In the genomic region with DNA sequence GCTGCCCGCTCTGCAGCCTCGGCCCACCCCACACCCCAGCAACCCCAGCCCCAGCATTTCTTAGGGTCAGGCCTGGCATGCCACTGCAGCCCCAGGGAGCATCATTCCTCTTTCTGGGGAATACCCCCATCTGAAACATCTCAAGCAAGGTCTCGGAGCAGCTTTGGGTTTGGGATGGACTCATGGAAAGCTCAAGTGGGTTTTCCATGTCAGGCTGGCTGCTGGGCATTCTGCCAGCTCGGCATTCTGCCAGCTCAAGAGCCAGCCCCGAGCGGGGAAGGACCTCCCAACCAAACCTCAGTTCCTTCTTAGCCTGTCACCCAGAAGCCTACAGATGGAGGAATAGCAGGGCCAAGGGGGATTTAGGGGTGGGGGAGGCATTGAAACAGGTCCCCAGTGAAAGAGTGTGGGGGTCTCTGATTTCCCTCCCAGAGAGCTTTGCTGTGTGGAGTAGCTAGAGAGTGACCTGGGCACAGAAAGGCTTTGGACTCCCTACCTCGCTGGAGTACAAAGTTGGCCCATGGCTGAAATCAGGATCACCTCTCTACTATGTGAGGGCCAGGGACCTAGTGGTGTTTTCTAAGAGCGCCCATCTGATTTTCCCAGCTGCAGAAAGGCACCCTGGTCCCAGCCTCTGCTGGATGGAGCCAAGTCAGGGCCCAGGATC, we compare ENCODE assay signal across 9 cellular contexts. TPM values are rescaled to one million over a fixed set of nuclear protein-coding genes. Genes with fewer than 3 reads are reported as not detected.
A peak's percentile ranks its signal among the peaks of the same experiment; 100 is the strongest.
DNase-seq lines count a peak whose midpoint lies in the region; ATAC-seq and TF ChIP-seq lines count a peak whose summit lies in the region.
"Had no signal": no experiment of that assay in that cellular context is flagged by ENCODE, and none has a peak within 500 bp of the region (broad histone marks: within the 10 kb centered on the region; RNA-seq: fewer than 3 reads in every experiment).

No MANE protein-coding gene starts in this region.

- DNase-seq in HFF-Myc (ENCODE audit: extremely low read depth, low read depth) = no peak
- DNase-seq in RPMI7951 (ENCODE audit: low read depth) = peak; percentile 45
- peak; percentile 69 for DNase-seq in globus pallidus (ENCODE audit: low spot score)
- DNase-seq in prostate gland (ENCODE audit: low spot score) = no peak
- no peak for DNase-seq in GM13976 (ENCODE audit: low spot score)
- no peak for DNase-seq in activated CD8-positive, alpha-beta memory T cell treated with anti-CD3 and anti-CD28 coated beads for 24 hours

- peak overlapping the region; percentile 63 to 75 for H3K27ac ChIP-seq in prostate gland

- peaks cover 11% of the 10 kb centered on the region for H3K4me1 ChIP-seq in prostate gland (replicated peaks)

- 19% methylated on average over 8 of the region's 8 CpGs for WGBS in prostate gland

- TF ChIP-seq CTCF in HFF-Myc (IDR thresholded peaks at IDR 0.05; ENCODE audit: low read depth, low read length, missing control alignments) (no peak), prostate gland (IDR thresholded peaks at IDR 0.05) (no peak), GM13976 (IDR thresholded peaks at IDR 0.05; ENCODE audit: borderline replicate concordance, control extremely low read depth, extremely low read depth, insufficient read depth, missing control alignments) (no peak)

- TF ChIP-seq POLR2A in prostate gland (IDR thresholded peaks at IDR 0.05) = no peak

- peak overlapping the region; percentile 46 for H3K4me3 ChIP-seq in HFF-Myc (replicated peaks; ENCODE audit: low read depth, low read length)
- peak overlapping the region; percentile 24 to 36 for H3K4me3 ChIP-seq in prostate gland

- H3K9me3 ChIP-seq in prostate gland = no peaks in the 10 kb centered on the region

- intact Hi-C loops in prostate gland (cut with DNase I) = no loop called here

- no peaks in the 10 kb centered on the region for H3K36me3 ChIP-seq in prostate gland

- in situ Hi-C loops in GM13976 (cut with MboI; ENCODE audit: low sequenced_read_pairs, unreplicated experiment) = no loop called here

- no peaks in the 10 kb centered on the region for H3K27me3 ChIP-seq in prostate gland (replicated peaks; ENCODE audit: insufficient read depth)

- ATAC-seq in HG02973 (IDR thresholded peaks at IDR 0.05; ENCODE audit: unreplicated experiment) = no peak
- no peak for ATAC-seq in GM18873 (IDR thresholded peaks at IDR 0.05; ENCODE audit: low FRiP score, unreplicated experiment)

RNA-seq across cellular contexts. Expression of gene SELENBP1, which starts 0.6 kb away (rescaled TPM):
- total RNA-seq in RPMI7951 (2014; rRNA removed; shearing (Covaris generic)) = 5.1 and 5.2 TPM in 2 replicates
- 100 to 1,000 TPM; 104 to 108 TPM for total RNA-seq in prostate gland
- total RNA-seq: mononuclear cell had no signal

RNA-seq across cellular contexts. Expression of gene RFX5, which starts 24.8 kb away (rescaled TPM):
- total RNA-seq in RPMI7951 (2014; rRNA removed; shearing (Covaris generic)) = 43.6 and 52.0 TPM in 2 replicates
- 10 to 100 TPM; 25.5 to 27.2 TPM for total RNA-seq in prostate gland

RNA-seq across cellular contexts. Expression of gene PSMB4, which starts 27.5 kb away (rescaled TPM):
- total RNA-seq in RPMI7951 (2014; rRNA removed; shearing (Covaris generic)) = 469 and 498 TPM in 2 replicates
- total RNA-seq in prostate gland = 100 to 1,000 TPM; 229 to 275 TPM

RNA-seq across cellular contexts. Expression of gene PI4KB, which starts 44.7 kb away (rescaled TPM):
- total RNA-seq in RPMI7951 (2014; rRNA removed; shearing (Covaris generic)) = 26.4 and 28.4 TPM in 2 replicates
- 10 to 100 TPM; 60.7 to 91.9 TPM for total RNA-seq in prostate gland

Comparison
In these comparisons a context has a peak if more than half of its experiments do, and no peak if none do; other contexts are left out.
1. DNase-seq: peak in RPMI7951 (single experiment) and globus pallidus (single experiment); none in HFF-Myc (single experiment), prostate gland (single experiment), GM13976 (single experiment) and activated CD8-positive, alpha-beta memory T cell treated with anti-CD3 and anti-CD28 coated beads for 24 hours (single experiment).
2. RNA of gene SELENBP1, which starts 0.6 kb away (total RNA-seq): 104 to 108 TPM in prostate gland; 5.1 to 5.2 TPM in RPMI7951; every median in the first group is over 10 times any median in the second.